Comparison of ENCODE assay signal across 1 cellular context in the genomic region with DNA sequence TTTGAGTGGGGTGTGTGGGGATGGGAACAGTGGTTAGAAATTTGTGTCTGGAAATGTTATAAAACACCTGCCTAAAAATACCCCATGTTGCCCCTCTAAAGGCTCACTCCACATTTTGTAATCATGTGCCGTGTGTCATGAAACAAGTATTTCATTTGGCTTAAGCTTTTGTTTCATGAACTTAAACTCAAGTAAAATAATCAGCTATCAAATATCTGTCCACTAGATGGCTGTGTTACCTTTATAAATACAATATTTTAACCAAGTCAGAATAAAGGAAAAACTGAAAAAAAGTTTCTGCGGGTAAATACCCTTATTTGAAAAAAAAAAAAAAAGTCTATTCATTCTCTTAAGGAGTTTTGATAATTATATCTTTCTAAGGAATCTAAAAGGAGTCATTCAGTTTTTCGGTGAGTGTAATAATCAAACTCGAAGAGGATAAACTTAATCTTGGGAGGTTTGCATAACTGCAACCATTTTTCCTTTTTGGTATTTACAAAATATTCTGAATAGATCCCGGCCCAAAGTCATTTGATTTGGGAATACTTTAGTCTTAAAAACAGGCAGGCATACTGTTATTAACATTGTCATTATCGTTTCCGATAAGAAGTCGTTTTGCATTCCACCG.
TF ChIP-seq lines count a peak whose summit lies in the region.

No MANE protein-coding gene starts in this region.

TF ChIP-seq in H1, 55 proteins besides CTCF, POLR2A, EP300 and RAD21 (continued from another document):
- TF ChIP-seq, protein P1, sequence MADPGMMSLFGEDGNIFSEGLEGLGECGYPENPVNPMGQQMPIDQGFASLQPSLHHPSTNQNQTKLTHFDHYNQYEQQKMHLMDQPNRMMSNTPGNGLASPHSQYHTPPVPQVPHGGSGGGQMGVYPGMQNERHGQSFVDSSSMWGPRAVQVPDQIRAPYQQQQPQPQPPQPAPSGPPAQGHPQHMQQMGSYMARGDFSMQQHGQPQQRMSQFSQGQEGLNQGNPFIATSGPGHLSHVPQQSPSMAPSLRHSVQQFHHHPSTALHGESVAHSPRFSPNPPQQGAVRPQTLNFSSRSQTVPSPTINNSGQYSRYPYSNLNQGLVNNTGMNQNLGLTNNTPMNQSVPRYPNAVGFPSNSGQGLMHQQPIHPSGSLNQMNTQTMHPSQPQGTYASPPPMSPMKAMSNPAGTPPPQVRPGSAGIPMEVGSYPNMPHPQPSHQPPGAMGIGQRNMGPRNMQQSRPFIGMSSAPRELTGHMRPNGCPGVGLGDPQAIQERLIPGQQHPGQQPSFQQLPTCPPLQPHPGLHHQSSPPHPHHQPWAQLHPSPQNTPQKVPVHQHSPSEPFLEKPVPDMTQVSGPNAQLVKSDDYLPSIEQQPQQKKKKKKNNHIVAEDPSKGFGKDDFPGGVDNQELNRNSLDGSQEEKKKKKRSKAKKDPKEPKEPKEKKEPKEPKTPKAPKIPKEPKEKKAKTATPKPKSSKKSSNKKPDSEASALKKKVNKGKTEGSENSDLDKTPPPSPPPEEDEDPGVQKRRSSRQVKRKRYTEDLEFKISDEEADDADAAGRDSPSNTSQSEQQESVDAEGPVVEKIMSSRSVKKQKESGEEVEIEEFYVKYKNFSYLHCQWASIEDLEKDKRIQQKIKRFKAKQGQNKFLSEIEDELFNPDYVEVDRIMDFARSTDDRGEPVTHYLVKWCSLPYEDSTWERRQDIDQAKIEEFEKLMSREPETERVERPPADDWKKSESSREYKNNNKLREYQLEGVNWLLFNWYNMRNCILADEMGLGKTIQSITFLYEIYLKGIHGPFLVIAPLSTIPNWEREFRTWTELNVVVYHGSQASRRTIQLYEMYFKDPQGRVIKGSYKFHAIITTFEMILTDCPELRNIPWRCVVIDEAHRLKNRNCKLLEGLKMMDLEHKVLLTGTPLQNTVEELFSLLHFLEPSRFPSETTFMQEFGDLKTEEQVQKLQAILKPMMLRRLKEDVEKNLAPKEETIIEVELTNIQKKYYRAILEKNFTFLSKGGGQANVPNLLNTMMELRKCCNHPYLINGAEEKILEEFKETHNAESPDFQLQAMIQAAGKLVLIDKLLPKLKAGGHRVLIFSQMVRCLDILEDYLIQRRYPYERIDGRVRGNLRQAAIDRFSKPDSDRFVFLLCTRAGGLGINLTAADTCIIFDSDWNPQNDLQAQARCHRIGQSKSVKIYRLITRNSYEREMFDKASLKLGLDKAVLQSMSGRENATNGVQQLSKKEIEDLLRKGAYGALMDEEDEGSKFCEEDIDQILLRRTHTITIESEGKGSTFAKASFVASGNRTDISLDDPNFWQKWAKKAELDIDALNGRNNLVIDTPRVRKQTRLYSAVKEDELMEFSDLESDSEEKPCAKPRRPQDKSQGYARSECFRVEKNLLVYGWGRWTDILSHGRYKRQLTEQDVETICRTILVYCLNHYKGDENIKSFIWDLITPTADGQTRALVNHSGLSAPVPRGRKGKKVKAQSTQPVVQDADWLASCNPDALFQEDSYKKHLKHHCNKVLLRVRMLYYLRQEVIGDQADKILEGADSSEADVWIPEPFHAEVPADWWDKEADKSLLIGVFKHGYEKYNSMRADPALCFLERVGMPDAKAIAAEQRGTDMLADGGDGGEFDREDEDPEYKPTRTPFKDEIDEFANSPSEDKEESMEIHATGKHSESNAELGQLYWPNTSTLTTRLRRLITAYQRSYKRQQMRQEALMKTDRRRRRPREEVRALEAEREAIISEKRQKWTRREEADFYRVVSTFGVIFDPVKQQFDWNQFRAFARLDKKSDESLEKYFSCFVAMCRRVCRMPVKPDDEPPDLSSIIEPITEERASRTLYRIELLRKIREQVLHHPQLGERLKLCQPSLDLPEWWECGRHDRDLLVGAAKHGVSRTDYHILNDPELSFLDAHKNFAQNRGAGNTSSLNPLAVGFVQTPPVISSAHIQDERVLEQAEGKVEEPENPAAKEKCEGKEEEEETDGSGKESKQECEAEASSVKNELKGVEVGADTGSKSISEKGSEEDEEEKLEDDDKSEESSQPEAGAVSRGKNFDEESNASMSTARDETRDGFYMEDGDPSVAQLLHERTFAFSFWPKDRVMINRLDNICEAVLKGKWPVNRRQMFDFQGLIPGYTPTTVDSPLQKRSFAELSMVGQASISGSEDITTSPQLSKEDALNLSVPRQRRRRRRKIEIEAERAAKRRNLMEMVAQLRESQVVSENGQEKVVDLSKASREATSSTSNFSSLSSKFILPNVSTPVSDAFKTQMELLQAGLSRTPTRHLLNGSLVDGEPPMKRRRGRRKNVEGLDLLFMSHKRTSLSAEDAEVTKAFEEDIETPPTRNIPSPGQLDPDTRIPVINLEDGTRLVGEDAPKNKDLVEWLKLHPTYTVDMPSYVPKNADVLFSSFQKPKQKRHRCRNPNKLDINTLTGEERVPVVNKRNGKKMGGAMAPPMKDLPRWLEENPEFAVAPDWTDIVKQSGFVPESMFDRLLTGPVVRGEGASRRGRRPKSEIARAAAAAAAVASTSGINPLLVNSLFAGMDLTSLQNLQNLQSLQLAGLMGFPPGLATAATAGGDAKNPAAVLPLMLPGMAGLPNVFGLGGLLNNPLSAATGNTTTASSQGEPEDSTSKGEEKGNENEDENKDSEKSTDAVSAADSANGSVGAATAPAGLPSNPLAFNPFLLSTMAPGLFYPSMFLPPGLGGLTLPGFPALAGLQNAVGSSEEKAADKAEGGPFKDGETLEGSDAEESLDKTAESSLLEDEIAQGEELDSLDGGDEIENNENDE (IDR thresholded peaks at IDR 0.05; ENCODE audit: insufficient replicate concordance, low read length), result no peak
- TF ChIP-seq KDM4A (IDR thresholded peaks at IDR 0.05; ENCODE audit: low read depth, low read length, severe bottlenecking) (no peak), SUZ12 (IDR thresholded peaks at IDR 0.05; ENCODE audit: low read length) (no peak), BCL11A (IDR thresholded peaks at IDR 0.05; ENCODE audit: low read depth in 2 of 2, low read length in 2 of 2) (no peak), TAF1 (IDR thresholded peaks at IDR 0.05; ENCODE audit: low read depth, low read length) (no peak), CEBPB (IDR thresholded peaks at IDR 0.05; ENCODE audit: low read depth, low read length) (no peak), GTF2F1 (IDR thresholded peaks at IDR 0.05; ENCODE audit: borderline replicate concordance, low read depth, low read length) (no peak), RXRA (IDR thresholded peaks at IDR 0.05; ENCODE audit: insufficient read depth, low read depth, low read length) (no peak), TCF12 (IDR thresholded peaks at IDR 0.05; ENCODE audit: low read depth, low read length) (no peak), TAF7 (optimal IDR thresholded peaks at IDR 0.05; ENCODE audit: borderline replicate concordance, low read depth, low read length) (no peak), POU5F1 (IDR thresholded peaks at IDR 0.05; ENCODE audit: low read depth, low read length) (no peak), SP1 (IDR thresholded peaks at IDR 0.05; ENCODE audit: low read depth, low read length) (no peak)
